1 cellular context compared by ENCODE assay signal in the genomic region with DNA sequence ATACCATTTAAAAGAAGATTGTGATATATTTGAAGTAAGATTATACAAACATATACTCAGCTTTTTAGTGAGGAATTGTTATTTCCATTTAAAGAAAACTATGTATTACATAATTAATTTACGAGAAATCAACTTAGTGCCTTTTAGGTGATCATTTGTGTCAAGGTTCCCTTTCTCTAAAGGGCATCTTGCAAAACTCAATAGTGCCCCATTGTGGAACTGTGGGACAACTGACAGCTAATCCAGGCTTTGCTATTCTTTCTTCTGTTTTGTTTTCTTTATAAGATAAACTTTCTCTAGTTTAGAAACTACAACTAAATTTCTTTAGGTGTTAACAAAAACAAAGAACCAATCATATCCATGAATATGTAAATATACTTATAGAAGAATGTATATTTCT.
TF ChIP-seq lines count a peak whose summit lies in the region.

No MANE protein-coding gene starts in this region.

TF ChIP-seq in GM23338, 12 proteins besides CTCF, POLR2A, EP300 and RAD21:
- TF ChIP-seq ZNF462 (CRISPR knock-in tag; IDR thresholded peaks at IDR 0.05) (no peak), ZNF114 (CRISPR knock-in tag; IDR thresholded peaks at IDR 0.05) (no peak), CREB1 (CRISPR knock-in tag; IDR thresholded peaks at IDR 0.05; ENCODE audit: low read depth) (no peak)
- TF ChIP-seq, protein P1, sequence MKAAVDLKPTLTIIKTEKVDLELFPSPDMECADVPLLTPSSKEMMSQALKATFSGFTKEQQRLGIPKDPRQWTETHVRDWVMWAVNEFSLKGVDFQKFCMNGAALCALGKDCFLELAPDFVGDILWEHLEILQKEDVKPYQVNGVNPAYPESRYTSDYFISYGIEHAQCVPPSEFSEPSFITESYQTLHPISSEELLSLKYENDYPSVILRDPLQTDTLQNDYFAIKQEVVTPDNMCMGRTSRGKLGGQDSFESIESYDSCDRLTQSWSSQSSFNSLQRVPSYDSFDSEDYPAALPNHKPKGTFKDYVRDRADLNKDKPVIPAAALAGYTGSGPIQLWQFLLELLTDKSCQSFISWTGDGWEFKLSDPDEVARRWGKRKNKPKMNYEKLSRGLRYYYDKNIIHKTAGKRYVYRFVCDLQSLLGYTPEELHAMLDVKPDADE (IDR thresholded peaks at IDR 0.05), result no peak
- TF ChIP-seq, protein P2, sequence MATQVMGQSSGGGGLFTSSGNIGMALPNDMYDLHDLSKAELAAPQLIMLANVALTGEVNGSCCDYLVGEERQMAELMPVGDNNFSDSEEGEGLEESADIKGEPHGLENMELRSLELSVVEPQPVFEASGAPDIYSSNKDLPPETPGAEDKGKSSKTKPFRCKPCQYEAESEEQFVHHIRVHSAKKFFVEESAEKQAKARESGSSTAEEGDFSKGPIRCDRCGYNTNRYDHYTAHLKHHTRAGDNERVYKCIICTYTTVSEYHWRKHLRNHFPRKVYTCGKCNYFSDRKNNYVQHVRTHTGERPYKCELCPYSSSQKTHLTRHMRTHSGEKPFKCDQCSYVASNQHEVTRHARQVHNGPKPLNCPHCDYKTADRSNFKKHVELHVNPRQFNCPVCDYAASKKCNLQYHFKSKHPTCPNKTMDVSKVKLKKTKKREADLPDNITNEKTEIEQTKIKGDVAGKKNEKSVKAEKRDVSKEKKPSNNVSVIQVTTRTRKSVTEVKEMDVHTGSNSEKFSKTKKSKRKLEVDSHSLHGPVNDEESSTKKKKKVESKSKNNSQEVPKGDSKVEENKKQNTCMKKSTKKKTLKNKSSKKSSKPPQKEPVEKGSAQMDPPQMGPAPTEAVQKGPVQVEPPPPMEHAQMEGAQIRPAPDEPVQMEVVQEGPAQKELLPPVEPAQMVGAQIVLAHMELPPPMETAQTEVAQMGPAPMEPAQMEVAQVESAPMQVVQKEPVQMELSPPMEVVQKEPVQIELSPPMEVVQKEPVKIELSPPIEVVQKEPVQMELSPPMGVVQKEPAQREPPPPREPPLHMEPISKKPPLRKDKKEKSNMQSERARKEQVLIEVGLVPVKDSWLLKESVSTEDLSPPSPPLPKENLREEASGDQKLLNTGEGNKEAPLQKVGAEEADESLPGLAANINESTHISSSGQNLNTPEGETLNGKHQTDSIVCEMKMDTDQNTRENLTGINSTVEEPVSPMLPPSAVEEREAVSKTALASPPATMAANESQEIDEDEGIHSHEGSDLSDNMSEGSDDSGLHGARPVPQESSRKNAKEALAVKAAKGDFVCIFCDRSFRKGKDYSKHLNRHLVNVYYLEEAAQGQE (IDR thresholded peaks at IDR 0.05; ENCODE audit: unreplicated experiment), result no peak
